In genomic region chr2:176753205-176753604, GRCh38 we compare ENCODE assay signal across 19 cellular contexts.
DNase-seq lines count a peak whose midpoint lies in the region; TF ChIP-seq lines count a peak whose summit lies in the region.
"Had no signal": no experiment of that assay in that cellular context is flagged by ENCODE, and none has a peak within 500 bp of the region (broad histone marks: within the 10 kb centered on the region; RNA-seq: fewer than 3 reads in every experiment).

No MANE protein-coding gene starts in this region.

- peak overlapping the region; percentile 59 for H3K4me2 ChIP-seq in GM23248 (ENCODE audit: unreplicated experiment)

- WGBS in GM23248 (ENCODE audit: low coverage in 1 of 2, low lambda C conversion rate in 2 of 2, missing lambda C conversion rate in 2 of 2), 2 experiments, result 58 to 64% methylated on average over 3 of the region's 3 CpGs
- WGBS in suprapubic skin, result 81% methylated on average over 3 of the region's 3 CpGs

- 0 out of 2 replicates have a peak overlapping the region, but pooled peaks have one; percentile 28 for H2AFZ ChIP-seq in GM23248

- H3K9me2 ChIP-seq in GM23248 (ENCODE audit: insufficient read depth), result no peaks in the 10 kb centered on the region

- POLR2A ChIA-PET in A673 (lab: Charles Lee; ENCODE audit: low non-redundant PET), result no interaction called here
- POLR2A ChIA-PET in CD8-positive, alpha-beta memory T cell (lab: Charles Lee), result no interaction called here

- H3F3A ChIP-seq in GM23248 (ENCODE audit: insufficient read depth), result peaks cover 4% of the 10 kb centered on the region; the same call in 1 of the 2 replicates

- H3K4me3 Mint-ChIP-seq in CD8-positive, alpha-beta memory T cell, result no peak overlapping the region
- H3K4me3 Mint-ChIP-seq: CD4-positive, alpha-beta T cell; IgD-negative memory B cell had no signal

- CTCF ChIA-PET in A673 (lab: Charles Lee), result no interaction called here
- CTCF ChIA-PET in CD8-positive, alpha-beta memory T cell (lab: Charles Lee), result interaction anchor here (0.6 kb wide), 1 partner anchor 10 kb away, joined by 3 read pairs; no protein-coding TSS in a partner anchor

- intact Hi-C loops in A673 (cut with micrococcal nuclease; ENCODE audit: unreplicated experiment), result no loop called here

- H3K9ac ChIP-seq in GM23248, result no peak overlapping the region

- H3K4me1 Mint-ChIP-seq in CD8-positive, alpha-beta memory T cell, result no peaks in the 10 kb centered on the region
- H3K4me1 Mint-ChIP-seq: IgD-negative memory B cell had no signal

- no peaks in the 10 kb centered on the region for H4K20me1 ChIP-seq in GM23248 (ENCODE audit: insufficient read depth)

- H3K36me3 ChIP-seq in A673 (ENCODE audit: insufficient read depth, low read length, poor library complexity, severe bottlenecking) (no peaks in the 10 kb centered on the region), GM23248 (ENCODE audit: low read depth) (no peaks in the 10 kb centered on the region), WERI-Rb-1 (no peaks in the 10 kb centered on the region), suprapubic skin (no peaks in the 10 kb centered on the region)
- H3K36me3 ChIP-seq in CD8-positive, alpha-beta memory T cell (ENCODE audit: insufficient read depth, low read length), result no peaks in the 10 kb centered on the region
- H3K36me3 ChIP-seq: BE2C had no signal

- no peaks in the 10 kb centered on the region for H3K9me3 Mint-ChIP-seq in CD8-positive, alpha-beta memory T cell
- H3K9me3 Mint-ChIP-seq: CD4-positive, alpha-beta T cell; IgD-negative memory B cell had no signal

- peak overlapping the region; percentile 75 for H3K27ac ChIP-seq in A673 (ENCODE audit: low read depth, low read length, poor library complexity, severe bottlenecking)
- peak overlapping the region; percentile 39 for H3K27ac ChIP-seq in GM23248
- peak overlapping the region; percentile 74 for H3K27ac ChIP-seq in WERI-Rb-1
- peak overlapping the region; percentile 46 for H3K27ac ChIP-seq in suprapubic skin
- no peak overlapping the region for H3K27ac ChIP-seq in CD8-positive, alpha-beta memory T cell (ENCODE audit: low read depth, low read length)
- H3K27ac ChIP-seq: C4-2B had no signal

- in situ Hi-C loops in GM23248 (cut with MboI), result no loop called here

- H3K9me3 ChIP-seq in A673 (ENCODE audit: low read depth, low read length, poor library complexity, severe bottlenecking) (no peaks in the 10 kb centered on the region), GM23248 (ENCODE audit: low read depth) (no peaks in the 10 kb centered on the region), WERI-Rb-1 (ENCODE audit: severe bottlenecking) (no peaks in the 10 kb centered on the region), suprapubic skin (no peaks in the 10 kb centered on the region)
- H3K9me3 ChIP-seq in CD8-positive, alpha-beta memory T cell (ENCODE audit: low read length), result no peaks in the 10 kb centered on the region
- H3K9me3 ChIP-seq: BE2C had no signal

- peaks cover 9 to 11% of the 10 kb centered on the region in 2 donors for H3K27me3 Mint-ChIP-seq in CD8-positive, alpha-beta memory T cell
- H3K27me3 Mint-ChIP-seq: IgD-negative memory B cell had no signal

- no peaks in the 10 kb centered on the region for H3K36me3 Mint-ChIP-seq in CD8-positive, alpha-beta memory T cell

- no peak for DNase-seq in A673 (ENCODE audit: low spot score)
- no peak for DNase-seq in GM23248
- no peak for DNase-seq in WERI-Rb-1
- DNase-seq in suprapubic skin (ENCODE audit: low spot score in 2 of 2), result no peak
- DNase-seq in activated CD4-positive, CD25-positive, alpha-beta regulatory T cell (lab: John Stamatoyannopoulos, UW), result no peak
- no peak for DNase-seq in HPDE6-E6E7 (ENCODE audit: extremely low spot score)
- DNase-seq in CD8-positive, alpha-beta memory T cell, result no peak
- DNase-seq: 8988T; ACHN; BE2C; CD4-positive, alpha-beta T cell; DMS 273 treated with DMSO at 0.1 percent for 48 hours; DMS79; GDM1; GOT3; H7; KBM-7 had no signal

- TF ChIP-seq CTCF in A673 (conservative IDR thresholded peaks at IDR 0.05; ENCODE audit: low read depth, low read length) (no peak), WERI-Rb-1 (IDR thresholded peaks at IDR 0.05; ENCODE audit: low read depth, low read length) (no peak), suprapubic skin (IDR thresholded peaks at IDR 0.05) (no peak)

- no peak overlapping the region for H3K27ac Mint-ChIP-seq in CD8-positive, alpha-beta memory T cell
- H3K27ac Mint-ChIP-seq: CD4-positive, alpha-beta T cell; IgD-negative memory B cell had no signal

- no peaks in the 10 kb centered on the region for H3K79me2 ChIP-seq in GM23248 (ENCODE audit: insufficient read depth)

- no peaks in the 10 kb centered on the region for H3K27me3 ChIP-seq in A673 (replicated peaks; ENCODE audit: insufficient read depth, low read depth, low read length, poor library complexity)
- no peaks in the 10 kb centered on the region for H3K27me3 ChIP-seq in GM23248 (replicated peaks; ENCODE audit: insufficient read depth)
- H3K27me3 ChIP-seq in WERI-Rb-1 (ENCODE audit: insufficient read depth, low read depth, severe bottlenecking), result no peaks in the 10 kb centered on the region
- H3K27me3 ChIP-seq in suprapubic skin, result no peaks in the 10 kb centered on the region
- H3K27me3 ChIP-seq in CD8-positive, alpha-beta memory T cell (ENCODE audit: insufficient read depth, low read length, poor library complexity, severe bottlenecking), result no peaks in the 10 kb centered on the region
- H3K27me3 ChIP-seq: BE2C had no signal

- no TSS peak for BruUV-seq in A673 (replicated peaks; lab: Mats Ljungman, UMichigan)

- no peak for TF ChIP-seq POLR2A in suprapubic skin (IDR thresholded peaks at IDR 0.05)

- H3K4me1 ChIP-seq in A673 (ENCODE audit: insufficient read depth, low read length, poor library complexity, severe bottlenecking), result peaks cover 95% of the 10 kb centered on the region
- H3K4me1 ChIP-seq in GM23248 (ENCODE audit: insufficient read depth), result peaks cover 12% of the 10 kb centered on the region
- peaks cover 9% of the 10 kb centered on the region for H3K4me1 ChIP-seq in suprapubic skin
- no peaks in the 10 kb centered on the region for H3K4me1 ChIP-seq in CD8-positive, alpha-beta memory T cell (ENCODE audit: insufficient read depth, low read length)
- H3K4me1 ChIP-seq: BE2C had no signal

- no peak for TF ChIP-seq EP300 in suprapubic skin (IDR thresholded peaks at IDR 0.05)

- H3K4me3 ChIP-seq in A673 (ENCODE audit: low read depth, low read length, poor library complexity, severe bottlenecking) (no peak overlapping the region), GM23248 (no peak overlapping the region), WERI-Rb-1 (ENCODE audit: low read depth, low read length) (no peak overlapping the region), suprapubic skin (no peak overlapping the region)
- H3K4me3 ChIP-seq in CD8-positive, alpha-beta memory T cell (ENCODE audit: low read length), result no peak overlapping the region
